Comparison of ENCODE assay signal across 21 cellular contexts in the genomic region with DNA sequence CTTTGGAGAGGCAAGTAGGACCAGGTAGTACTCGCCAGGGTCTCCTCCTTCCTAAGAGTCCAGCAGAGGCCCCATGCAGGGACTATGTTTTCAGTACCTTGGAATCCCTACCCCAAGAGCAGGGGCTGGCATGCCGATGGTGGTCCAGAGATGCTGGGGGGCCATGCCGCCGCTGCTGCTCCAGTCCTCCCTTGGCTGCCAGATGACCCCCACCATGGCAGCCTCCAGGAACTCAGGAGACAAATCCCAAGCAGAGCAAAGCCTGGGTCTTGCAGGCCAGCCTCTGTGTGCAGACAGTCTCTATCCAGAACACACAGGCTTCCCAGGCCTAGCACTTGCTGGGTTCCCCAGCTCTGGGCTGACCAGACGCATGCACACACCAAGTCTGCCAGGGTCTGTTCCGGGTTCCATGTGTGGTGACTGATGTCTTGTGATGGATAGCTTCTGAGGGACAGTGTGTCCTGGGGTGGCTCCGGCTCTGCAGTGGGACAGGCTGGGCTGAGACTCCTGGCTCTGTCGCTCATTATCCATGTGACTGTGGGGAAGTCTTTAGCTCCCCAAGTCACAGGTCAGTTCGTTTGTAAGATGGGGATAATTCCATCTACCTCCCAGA.
DNase-seq lines count a peak whose midpoint lies in the region; ATAC-seq and TF ChIP-seq lines count a peak whose summit lies in the region.
"Had no signal": no experiment of that assay in that cellular context is flagged by ENCODE, and none has a peak within 500 bp of the region (broad histone marks: within the 10 kb centered on the region; RNA-seq: fewer than 3 reads in every experiment).

No MANE protein-coding gene starts in this region.

- ATAC-seq in upper lobe of right lung (no peak), HG02763 (IDR thresholded peaks at IDR 0.05; ENCODE audit: unreplicated experiment) (no peak), HG02840 (IDR thresholded peaks at IDR 0.05; ENCODE audit: low FRiP score, unreplicated experiment) (no peak)

- H3K4me1 ChIP-seq in HUES6 (ENCODE audit: control insufficient read depth, insufficient read depth, low read length) (peaks cover 37% of the 10 kb centered on the region), hepatocyte (ENCODE audit: insufficient read depth) (peaks cover 23% of the 10 kb centered on the region), mucosa of rectum (ENCODE audit: control insufficient read depth in 2 of 2, insufficient read depth in 2 of 2, low read length in 2 of 2) (peaks cover 37 to 50% of the 10 kb centered on the region in 2 donors), upper lobe of right lung (no peaks in the 10 kb centered on the region)
- H3K4me1 ChIP-seq: BE2C had no signal

- H2AFZ ChIP-seq in hepatocyte = no peak overlapping the region
- H2AFZ ChIP-seq: PC-9 had no signal

- no peaks in the 10 kb centered on the region for H3K9me3 ChIP-seq in HUES6 (ENCODE audit: control insufficient read depth, insufficient read depth, low read depth, low read length)
- H3K9me3 ChIP-seq in hepatocyte (ENCODE audit: low read depth) = no peaks in the 10 kb centered on the region
- H3K9me3 ChIP-seq in mucosa of rectum (ENCODE audit: control insufficient read depth in 2 of 2, low read length in 2 of 2) = no peaks in the 10 kb centered on the region
- no peaks in the 10 kb centered on the region for H3K9me3 ChIP-seq in upper lobe of right lung
- H3K9me3 ChIP-seq: BE2C, SK-N-SH had no signal

- H3K4me3 ChIP-seq in HUES6 (ENCODE audit: low read depth, low read length) (no peak overlapping the region), hepatocyte (no peak overlapping the region), mucosa of rectum (ENCODE audit: low read length in 2 of 2) (no peak overlapping the region), upper lobe of right lung (no peak overlapping the region)
- H3K4me3 ChIP-seq: PC-9 had no signal

- intact Hi-C loops in upper lobe of right lung (cut with DNase I) = no loop called here

- H3K9ac ChIP-seq in HUES6 (ENCODE audit: low read length) (no peak overlapping the region), mucosa of rectum (ENCODE audit: low read depth in 1 of 2, low read length in 2 of 2) (no peak overlapping the region)
- H3K9ac ChIP-seq: SK-N-SH had no signal

- H3K79me2 ChIP-seq in hepatocyte = no peaks in the 10 kb centered on the region

- no peak overlapping the region for H3K4me2 ChIP-seq in hepatocyte
- H3K4me2 ChIP-seq: PC-9, SK-N-SH had no signal

- TF ChIP-seq CTCF in hepatocyte (IDR thresholded peaks at IDR 0.05; ENCODE audit: poor library complexity) (no peak), upper lobe of right lung (IDR thresholded peaks at IDR 0.05) (no peak)

- DNase-seq in hepatocyte (ENCODE audit: low spot score) = no peak
- DNase-seq in upper lobe of right lung = peak; percentile 43
- no peak for DNase-seq in COR-L47 (lab: John Stamatoyannopoulos, UW)
- DNase-seq: BE2C, DMS79 treated with DMSO at 0.1 percent for 48 hours, HFFc6, KBM-7, MM.1S, NCI-H1092, NCI-H1436 treated with DMSO at 0.1 percent for 48 hours, NCI-H2029, NCI-H2227 treated with DMSO at 0.1 percent for 48 hours, NCI-H510A, PC-9, SHP77 treated with DMSO at 0.1 percent for 48 hours, SK-N-SH had no signal

- H3K27ac ChIP-seq in HUES6 (ENCODE audit: low read depth, low read length) (peak overlapping the region; percentile 65; the same call in 1 of the 2 replicates), hepatocyte (peak overlapping the region; percentile 23), mucosa of rectum (ENCODE audit: low read depth in 2 of 2, low read length in 2 of 2) (peak overlapping the region; percentile 38 to 49), upper lobe of right lung (no peak overlapping the region)
- H3K27ac ChIP-seq: PC-9, RWPE1 had no signal

- H3K36me3 ChIP-seq in HUES6 (ENCODE audit: control insufficient read depth, insufficient read depth, low read length) (no peaks in the 10 kb centered on the region), hepatocyte (replicated peaks; ENCODE audit: insufficient read depth, low read depth) (no peaks in the 10 kb centered on the region), mucosa of rectum (ENCODE audit: control insufficient read depth in 2 of 2, insufficient read depth in 2 of 2, low read length in 2 of 2) (no peaks in the 10 kb centered on the region), upper lobe of right lung (no peaks in the 10 kb centered on the region)
- H3K36me3 ChIP-seq: BE2C had no signal

- WGBS in hepatocyte (ENCODE audit: low lambda C conversion rate, missing lambda C conversion rate) = 91% methylated on average over 9 of the region's 9 CpGs

- H3K27me3 ChIP-seq in HUES6 (ENCODE audit: control insufficient read depth, insufficient read depth, low read length) = no peaks in the 10 kb centered on the region
- no peaks in the 10 kb centered on the region for H3K27me3 ChIP-seq in hepatocyte
- H3K27me3 ChIP-seq in mucosa of rectum (ENCODE audit: control insufficient read depth in 2 of 2, insufficient read depth in 2 of 2, low read length in 2 of 2) = no peaks in the 10 kb centered on the region
- no peaks in the 10 kb centered on the region for H3K27me3 ChIP-seq in upper lobe of right lung
- H3K27me3 ChIP-seq: BE2C had no signal

- no peaks in the 10 kb centered on the region for H3K9me2 ChIP-seq in hepatocyte (replicated peaks; ENCODE audit: insufficient read depth)
- H3K9me2 ChIP-seq: SK-N-SH had no signal

- H4K20me1 ChIP-seq in hepatocyte (ENCODE audit: insufficient read depth, poor library complexity, severe bottlenecking) = no peaks in the 10 kb centered on the region
